Comparison of ENCODE assay signal across 20 cellular contexts in the genomic region with DNA sequence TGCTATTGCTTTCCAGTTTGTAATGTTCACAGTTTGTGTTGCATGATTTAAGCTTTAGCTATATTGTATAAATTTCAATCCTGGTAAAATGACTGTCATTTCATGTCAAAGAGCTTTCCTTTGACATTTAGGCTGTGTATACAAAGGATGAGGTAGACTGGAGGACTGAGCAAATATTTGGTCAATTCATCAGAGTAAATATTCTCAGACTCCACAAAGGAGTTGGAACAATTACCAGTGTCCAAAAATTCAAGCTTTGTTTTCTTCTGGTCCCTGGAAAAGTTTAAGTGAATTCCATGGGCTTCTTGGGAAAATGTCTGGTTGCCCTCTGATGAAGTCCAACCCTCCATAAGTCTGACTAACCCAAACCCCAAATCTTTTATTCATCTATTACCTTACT.
DNase-seq lines count a peak whose midpoint lies in the region; ATAC-seq, FAIRE-seq and TF ChIP-seq lines count a peak whose summit lies in the region.
"Had no signal": no experiment of that assay in that cellular context is flagged by ENCODE, and none has a peak within 500 bp of the region (broad histone marks: within the 10 kb centered on the region; RNA-seq: fewer than 3 reads in every experiment).

No MANE protein-coding gene starts in this region.

- H3K9me3 Mint-ChIP-seq in GM23338, result 0 out of 3 replicates have a peak, but pooled peaks cover 2% of the 10 kb centered on the region
- H3K9me3 Mint-ChIP-seq in CD4-positive, alpha-beta memory T cell, result peaks cover 0 to 3% (median under 1%) of the 10 kb centered on the region in 8 donors
- H3K9me3 Mint-ChIP-seq: CD4-positive, alpha-beta T cell; HFFc6 had no signal

- H3K4me3 ChIP-seq in A549, result no peak overlapping the region
- no peak overlapping the region for H3K4me3 ChIP-seq in GM23338
- H3K4me3 ChIP-seq in PC-9, result no peak overlapping the region
- H3K4me3 ChIP-seq in CD4-positive, alpha-beta memory T cell (ENCODE audit: low read length in 2 of 2), result no peak overlapping the region

- no peak overlapping the region for H2AFZ ChIP-seq in GM23338
- H2AFZ ChIP-seq in PC-9, result no peak overlapping the region

- H3K27ac ChIP-seq in A549, result no peak overlapping the region
- H3K27ac ChIP-seq in GM23338 (ENCODE audit: low read depth), result no peak overlapping the region
- no peak overlapping the region for H3K27ac ChIP-seq in PC-9
- H3K27ac ChIP-seq in CD4-positive, alpha-beta memory T cell (ENCODE audit: low read depth, low read length), result no peak overlapping the region
- H3K27ac ChIP-seq: C4-2B had no signal

- no peak for TF ChIP-seq POLR2A in A549 (IDR thresholded peaks at IDR 0.05; ENCODE audit: low read length)

- H3K36me3 ChIP-seq in GM23338 (ENCODE audit: insufficient read depth), result no peaks in the 10 kb centered on the region
- no peaks in the 10 kb centered on the region for H3K36me3 ChIP-seq in PC-9 (ENCODE audit: low read depth)
- H3K36me3 ChIP-seq in CD4-positive, alpha-beta memory T cell (ENCODE audit: insufficient read depth, low read length), result no peaks in the 10 kb centered on the region

- H3K4me2 ChIP-seq in A549, result no peak overlapping the region
- 0 out of 2 replicates have a peak overlapping the region, but pooled peaks have one; percentile 11 for H3K4me2 ChIP-seq in GM23338
- no peak overlapping the region for H3K4me2 ChIP-seq in PC-9

- CTCF ChIA-PET in A549 (lab: Yijun Ruan, JAX), result no interaction called here
- CTCF ChIA-PET in PC-9 (lab: Charles Lee), result no interaction called here
- CTCF ChIA-PET in CD4-positive, alpha-beta memory T cell (lab: Charles Lee; ENCODE audit: partially characterized antibody), result no interaction called here

- H3K4me1 Mint-ChIP-seq in GM23338, result peaks cover 24% of the 10 kb centered on the region
- no peaks in the 10 kb centered on the region for H3K4me1 Mint-ChIP-seq in CD4-positive, alpha-beta memory T cell

- peaks cover 8% of the 10 kb centered on the region; the same call in 2 of the 3 replicates for H3K36me3 Mint-ChIP-seq in GM23338 (ENCODE audit: low read depth)
- H3K36me3 Mint-ChIP-seq in CD4-positive, alpha-beta memory T cell, result no peaks in the 10 kb centered on the region

- H3K79me2 ChIP-seq in GM23338 (replicated peaks; ENCODE audit: insufficient read depth), result no peaks in the 10 kb centered on the region
- H3K79me2 ChIP-seq in PC-9 (ENCODE audit: low read depth), result no peaks in the 10 kb centered on the region

- no peaks in the 10 kb centered on the region for H3K27me3 ChIP-seq in GM23338 (ENCODE audit: insufficient read depth)
- H3K27me3 ChIP-seq in PC-9 (ENCODE audit: insufficient read depth, low read depth), result no peaks in the 10 kb centered on the region
- no peaks in the 10 kb centered on the region for H3K27me3 ChIP-seq in CD4-positive, alpha-beta memory T cell (ENCODE audit: insufficient read depth, low read length)

- intact Hi-C loops in PC-9 (cut with micrococcal nuclease; ENCODE audit: unreplicated experiment), result no loop called here
- intact Hi-C loops in CD4-positive, alpha-beta memory T cell (cut with micrococcal nuclease), result no loop called here

- DNase-seq in A549 (ENCODE audit: low read depth in 1 of 2, low spot score in 1 of 2) (no peak), GM23338 (ENCODE audit: low spot score) (no peak), NCI-H69 (lab: John Stamatoyannopoulos, UW) (peak; percentile 5), SHP77 treated with DMSO at 0.1 percent for 48 hours (lab: John Stamatoyannopoulos, UW) (peak; percentile 1), PC-9 (no peak), RPMI8226 (no peak)
- no peak for DNase-seq in CD4-positive, alpha-beta memory T cell
- DNase-seq: AML-193; CD4-positive, alpha-beta T cell; DMS153; DND-41; EL; GOT3; H7; HFFc6 had no signal

- no peaks in the 10 kb centered on the region for H3K4me1 ChIP-seq in A549
- H3K4me1 ChIP-seq in GM23338 (ENCODE audit: insufficient read depth), result peaks cover 28% of the 10 kb centered on the region; the same call in 1 of the 2 replicates
- no peaks in the 10 kb centered on the region for H3K4me1 ChIP-seq in PC-9 (replicated peaks; ENCODE audit: insufficient read depth)
- H3K4me1 ChIP-seq in CD4-positive, alpha-beta memory T cell (ENCODE audit: insufficient read depth, low read length), result no peaks in the 10 kb centered on the region

- H3K9me2 ChIP-seq in GM23338 (ENCODE audit: insufficient read depth) (no peaks in the 10 kb centered on the region), PC-9 (ENCODE audit: insufficient read depth) (no peaks in the 10 kb centered on the region)

- no peak for TF ChIP-seq EP300 in A549 (IDR thresholded peaks at IDR 0.05)

- ATAC-seq in A549, result no peak
- no peak for ATAC-seq in GM23338
- no peak for ATAC-seq in HG03045 (IDR thresholded peaks at IDR 0.05; ENCODE audit: unreplicated experiment)
- ATAC-seq: HCT116 had no signal

- TF ChIP-seq CTCF in A549 (IDR thresholded peaks at IDR 0.05), result no peak
- no peak for TF ChIP-seq CTCF in GM23338 (conservative IDR thresholded peaks at IDR 0.05; ENCODE audit: low read depth in 2 of 2)
- no peak for TF ChIP-seq CTCF in PC-9 (conservative IDR thresholded peaks at IDR 0.05)

- no TSS peak for BruUV-seq in PC-9 (replicated peaks; lab: Mats Ljungman, UMichigan)

- H4K20me1 ChIP-seq in GM23338 (replicated peaks; ENCODE audit: insufficient read depth) (no peaks in the 10 kb centered on the region), PC-9 (ENCODE audit: insufficient read depth) (no peaks in the 10 kb centered on the region)

- peak; percentile 49 for FAIRE-seq in A549 (lab: Jason Lieb, UNC)
- FAIRE-seq: A204.1, GM12891 had no signal

- H3K4me3 Mint-ChIP-seq in GM23338, result no peak overlapping the region
- no peak overlapping the region for H3K4me3 Mint-ChIP-seq in CD4-positive, alpha-beta memory T cell
- H3K4me3 Mint-ChIP-seq: CD4-positive, alpha-beta T cell; HFFc6 had no signal

- no peaks in the 10 kb centered on the region for H3F3A ChIP-seq in GM23338 (replicated peaks; ENCODE audit: low read depth)
- no peaks in the 10 kb centered on the region for H3F3A ChIP-seq in PC-9 (ENCODE audit: insufficient read depth, low read depth)

- POLR2A ChIA-PET in A549 (lab: Yijun Ruan, JAX) (no interaction called here), PC-9 (lab: Charles Lee; ENCODE audit: unreplicated experiment) (no interaction called here)
- POLR2A ChIA-PET in CD4-positive, alpha-beta memory T cell (lab: Charles Lee; ENCODE audit: partially characterized antibody), result no interaction called here

- H3K27me3 Mint-ChIP-seq in GM23338 (ENCODE audit: insufficient read depth, low read depth, poor library complexity), result no peaks in the 10 kb centered on the region
- no peaks in the 10 kb centered on the region for H3K27me3 Mint-ChIP-seq in CD4-positive, alpha-beta memory T cell
- H3K27me3 Mint-ChIP-seq: CD4-positive, alpha-beta T cell had no signal

- H3K9me3 ChIP-seq in A549 (no peaks in the 10 kb centered on the region), PC-9 (ENCODE audit: insufficient read depth, low read depth) (no peaks in the 10 kb centered on the region)
- no peaks in the 10 kb centered on the region for H3K9me3 ChIP-seq in CD4-positive, alpha-beta memory T cell (ENCODE audit: control insufficient read depth in 1 of 2, low read length in 2 of 2)

- H3K27ac Mint-ChIP-seq in GM23338, result no peak overlapping the region
- no peak overlapping the region for H3K27ac Mint-ChIP-seq in CD4-positive, alpha-beta memory T cell
- H3K27ac Mint-ChIP-seq: CD4-positive, alpha-beta T cell; HFFc6 had no signal

- TF ChIP-seq RAD21 in A549 (conservative IDR thresholded peaks at IDR 0.05 in 1 of 2, IDR thresholded peaks at IDR 0.05 in 1 of 2), result no peak

TF ChIP-seq in A549, 52 proteins besides CTCF, POLR2A, EP300 and RAD21 (continues in another document):
- TF ChIP-seq, protein P1, sequence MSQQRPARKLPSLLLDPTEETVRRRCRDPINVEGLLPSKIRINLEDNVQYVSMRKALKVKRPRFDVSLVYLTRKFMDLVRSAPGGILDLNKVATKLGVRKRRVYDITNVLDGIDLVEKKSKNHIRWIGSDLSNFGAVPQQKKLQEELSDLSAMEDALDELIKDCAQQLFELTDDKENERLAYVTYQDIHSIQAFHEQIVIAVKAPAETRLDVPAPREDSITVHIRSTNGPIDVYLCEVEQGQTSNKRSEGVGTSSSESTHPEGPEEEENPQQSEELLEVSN (IDR thresholded peaks at IDR 0.05; ENCODE audit: borderline replicate concordance, low read depth), result no peak
- TF ChIP-seq GATA3 (IDR thresholded peaks at IDR 0.05; ENCODE audit: borderline replicate concordance), result no peak
- TF ChIP-seq SREBF2 (IDR thresholded peaks at IDR 0.05), result no peak
- no peak for TF ChIP-seq ZC3H11A (IDR thresholded peaks at IDR 0.05)
- TF ChIP-seq RARB (CRISPR knock-in tag; IDR thresholded peaks at IDR 0.05), result no peak
- TF ChIP-seq RCOR1 (IDR thresholded peaks at IDR 0.05; ENCODE audit: low read depth, low read length), result no peak
- TF ChIP-seq HOXB13 (CRISPR knock-in tag; IDR thresholded peaks at IDR 0.05; ENCODE audit: low read depth), result no peak
- TF ChIP-seq EHF (CRISPR knock-in tag; IDR thresholded peaks at IDR 0.05), result no peak
- no peak for TF ChIP-seq FOSL2 (IDR thresholded peaks at IDR 0.05)
- TF ChIP-seq FOSL2 (CRISPR knock-in tag; IDR thresholded peaks at IDR 0.05), result no peak
- no peak for TF ChIP-seq FOXS1 (CRISPR knock-in tag; IDR thresholded peaks at IDR 0.05)
- TF ChIP-seq BHLHE40 (IDR thresholded peaks at IDR 0.05; ENCODE audit: low read depth, low read length), result no peak
- TF ChIP-seq CBX8 (IDR thresholded peaks at IDR 0.05), result no peak

TF ChIP-seq in GM23338, 12 proteins besides CTCF, POLR2A, EP300 and RAD21:
- no peak for TF ChIP-seq EZH2phosphoT487 (IDR thresholded peaks at IDR 0.05; ENCODE audit: unreplicated experiment)
- no peak for TF ChIP-seq STAT1 (IDR thresholded peaks at IDR 0.05; ENCODE audit: unreplicated experiment)
- TF ChIP-seq CREB1 (CRISPR knock-in tag; IDR thresholded peaks at IDR 0.05; ENCODE audit: low read depth), result no peak
- TF ChIP-seq POLR2AphosphoS5 (IDR thresholded peaks at IDR 0.05; ENCODE audit: low read depth), result no peak
TF ChIP-seq in GM23338: peak in this region for 0.

Comparison
In these comparisons a context has a peak if more than half of its experiments do, and no peak if none do; other contexts are left out.
1. DNase-seq: peak in NCI-H69 (single experiment) and SHP77 treated with DMSO at 0.1 percent for 48 hours (single experiment); none in A549 (0 of 2), GM23338 (single experiment), PC-9 (0 of 2), RPMI8226 (single experiment) and CD4-positive, alpha-beta memory T cell (0 of 5).